27 cellular contexts compared by ENCODE assay signal in genomic region chr2:42210203-42210602, GRCh38. TPM values are rescaled to one million over a fixed set of nuclear protein-coding genes. Genes with fewer than 3 reads are reported as not detected.
A peak's percentile ranks its signal among the peaks of the same experiment; 100 is the strongest.
DNase-seq lines count a peak whose midpoint lies in the region; ATAC-seq, FAIRE-seq and TF ChIP-seq lines count a peak whose summit lies in the region.
"Had no signal": no experiment of that assay in that cellular context is flagged by ENCODE, and none has a peak within 500 bp of the region (broad histone marks: within the 10 kb centered on the region; RNA-seq: fewer than 3 reads in every experiment).

No MANE protein-coding gene starts in this region.

- no peak overlapping the region for H2AFZ ChIP-seq in HepG2 (ENCODE audit: low read length)
- H2AFZ ChIP-seq in GM23338, result no peak overlapping the region

- TF ChIP-seq EP300 in HepG2 (IDR thresholded peaks at IDR 0.05; ENCODE audit: low read depth in 2 of 2, low read length in 2 of 2) (no peak), HepG2 (CRISPR knock-in tag; IDR thresholded peaks at IDR 0.05; ENCODE audit: borderline replicate concordance) (no peak)

- H3K9ac ChIP-seq in HepG2 (ENCODE audit: insufficient read depth, low read depth, low read length), result no peak overlapping the region
- H3K9ac ChIP-seq: BLaER1 treated with 17β-estradiol and CSF1 and Interleukin-3, amounts not matched to agents 10 nM and 100 nM had no signal

- BruUV-seq in HepG2 (replicated peaks; lab: Mats Ljungman, UMichigan), result no TSS peak

- H3K4me1 Mint-ChIP-seq in T-helper 17 cell, result peaks cover 45% of the 10 kb centered on the region
- H3K4me1 Mint-ChIP-seq in memory B cell, result peaks cover 39% of the 10 kb centered on the region
- H3K4me1 Mint-ChIP-seq in GM23338, result peaks cover 12% of the 10 kb centered on the region

- H3K9me3 ChIP-seq in HepG2 (ENCODE audit: low read length) (no peaks in the 10 kb centered on the region), right lobe of liver (no peaks in the 10 kb centered on the region), T-helper 17 cell (ENCODE audit: control insufficient read depth, low read length, poor library complexity, severe bottlenecking) (no peaks in the 10 kb centered on the region)
- H3K9me3 ChIP-seq: MG63, SJSA1 had no signal

- ATAC-seq in HepG2 (no peak), right lobe of liver (no peak), T-helper 17 cell (no peak), memory B cell (ENCODE audit: low read depth) (no peak), GM23338 (no peak), HG02678 (IDR thresholded peaks at IDR 0.05; ENCODE audit: unreplicated experiment) (no peak), Right ventricle myocardium inferior (no peak)
- ATAC-seq: PC-3 had no signal

- in situ Hi-C loops in HepG2 (cut with HindIII; ENCODE audit: extremely low pct_ligation_motif_present, low pct_unique_long_range_greater_than_20kb), result no loop called here

- H3K4me3 Mint-ChIP-seq in T-helper 17 cell (peak overlapping the region; percentile 58), memory B cell (no peak overlapping the region), GM23338 (no peak overlapping the region)

- 94% methylated on average over 2 of the region's 2 CpGs for WGBS in HepG2 (ENCODE audit: low lambda C conversion rate)
- 100% methylated on average over 2 of the region's 2 CpGs for WGBS in right lobe of liver (ENCODE audit: insufficient coverage, low coverage, low lambda C conversion rate, missing lambda C conversion rate)

- no peaks in the 10 kb centered on the region for H3K27me3 Mint-ChIP-seq in T-helper 17 cell
- no peaks in the 10 kb centered on the region for H3K27me3 Mint-ChIP-seq in memory B cell
- no peaks in the 10 kb centered on the region for H3K27me3 Mint-ChIP-seq in GM23338 (ENCODE audit: insufficient read depth, low read depth, poor library complexity)

- H3K36me3 Mint-ChIP-seq in T-helper 17 cell (ENCODE audit: low read depth), result peaks cover 6% of the 10 kb centered on the region
- peaks cover 13% of the 10 kb centered on the region for H3K36me3 Mint-ChIP-seq in memory B cell
- H3K36me3 Mint-ChIP-seq in GM23338 (ENCODE audit: low read depth), result no peaks in the 10 kb centered on the region

- H3K27me3 ChIP-seq in HepG2 (ENCODE audit: control insufficient read depth in 1 of 2, insufficient read depth in 2 of 2, low read length in 2 of 2) (no peaks in the 10 kb centered on the region), right lobe of liver (no peaks in the 10 kb centered on the region), GM23338 (ENCODE audit: insufficient read depth) (no peaks in the 10 kb centered on the region)
- H3K27me3 ChIP-seq: BLaER1 treated with 17β-estradiol and CSF1 and Interleukin-3, amounts not matched to agents 10 nM and 100 nM; MG63; SJSA1 had no signal

- peak overlapping the region; percentile 6; the same call in 1 of the 2 replicates for H3K4me2 ChIP-seq in HepG2 (ENCODE audit: low read depth, low read length)
- H3K4me2 ChIP-seq in GM23338, result no peak overlapping the region
- H3K4me2 ChIP-seq: BLaER1 treated with 17β-estradiol and CSF1 and Interleukin-3, amounts not matched to agents 10 nM and 100 nM had no signal

- no peak for TF ChIP-seq RAD21 in HepG2 (CRISPR knock-in tag; IDR thresholded peaks at IDR 0.05)

- no peak for TF ChIP-seq POLR2A in HepG2 (IDR thresholded peaks at IDR 0.05; ENCODE audit: insufficient read depth in 1 of 2, low read depth in 2 of 2, low read length in 2 of 2)
- TF ChIP-seq POLR2A in right lobe of liver (IDR thresholded peaks at IDR 0.05), result no peak

- H3K79me2 ChIP-seq in HepG2 (ENCODE audit: insufficient read depth, low read length) (peaks cover 99% of the 10 kb centered on the region), GM23338 (replicated peaks; ENCODE audit: insufficient read depth) (peaks cover 96% of the 10 kb centered on the region)

- no peaks in the 10 kb centered on the region for H3K9me3 Mint-ChIP-seq in memory B cell
- H3K9me3 Mint-ChIP-seq in GM23338, result no peaks in the 10 kb centered on the region

- H3K27ac Mint-ChIP-seq in T-helper 17 cell (no peak overlapping the region), memory B cell (peak overlapping the region; percentile 66), GM23338 (no peak overlapping the region)

- intact Hi-C loops in HepG2 (cut with micrococcal nuclease; ENCODE audit: unreplicated experiment) (no loop called here), right lobe of liver (cut with DNase I) (no loop called here), Right ventricle myocardium inferior (cut with DNase I) (no loop called here)

- no peak overlapping the region for H3K4me3 ChIP-seq in HepG2 (replicated peaks in 1 of 3; ENCODE audit: insufficient read depth in 1 of 3, low read depth in 2 of 3, low read length in 3 of 3)
- no peak overlapping the region for H3K4me3 ChIP-seq in right lobe of liver
- H3K4me3 ChIP-seq in GM23338, result no peak overlapping the region
- H3K4me3 ChIP-seq: BLaER1 treated with 17β-estradiol and CSF1 and Interleukin-3, amounts not matched to agents 10 nM and 100 nM; MG63; SJSA1 had no signal

- DNase-seq in HepG2 (ENCODE audit: low spot score) (no peak), right lobe of liver (no peak), T-helper 17 cell (no peak), memory B cell (ENCODE audit: low spot score in 2 of 2) (no peak), GM23338 (ENCODE audit: low spot score) (no peak), NCI-H774 (lab: John Stamatoyannopoulos, UW) (no peak), Right ventricle myocardium inferior (ENCODE audit: missing footprints) (no peak)
- DNase-seq: DMS153; DND-41; KG1; MG63; NCI-H1105 treated with DMSO at 0.1 percent for 48 hours; NCI-H146; NCI-H1930; NCI-H2107; NCI-H446; NCI-H524 treated with DMSO at 0.1 percent for 48 hours; NCI-H82; NK-92 treated with Interleukin-12 subunit alpha and Interleukin-12 subunit beta, amount 100 ng/mL, for 24 hours; PC-3; Right ventricle myocardium superior had no signal

- no peaks in the 10 kb centered on the region for H3K9me2 ChIP-seq in GM23338 (ENCODE audit: insufficient read depth)

- POLR2A ChIA-PET in HepG2 (lab: Yijun Ruan, JAX), result no interaction called here

- no peaks in the 10 kb centered on the region for H3F3A ChIP-seq in GM23338 (replicated peaks; ENCODE audit: low read depth)

- H3K4me1 ChIP-seq in HepG2 (ENCODE audit: insufficient read depth, low read length) (peaks cover 86% of the 10 kb centered on the region), right lobe of liver (no peaks in the 10 kb centered on the region), GM23338 (ENCODE audit: insufficient read depth) (no peaks in the 10 kb centered on the region; the same call in 1 of the 2 replicates)

- peaks cover 100% of the 10 kb centered on the region for H4K20me1 ChIP-seq in HepG2 (ENCODE audit: insufficient read depth, low read length)
- H4K20me1 ChIP-seq in GM23338 (replicated peaks; ENCODE audit: insufficient read depth), result peaks cover 12% of the 10 kb centered on the region

- H3K36me3 ChIP-seq in HepG2 (replicated peaks in 1 of 2; ENCODE audit: control insufficient read depth in 1 of 2, insufficient read depth in 2 of 2, low read length in 2 of 2) (peaks cover 7 to 50% of the 10 kb centered on the region in 2 experiments), right lobe of liver (no peaks in the 10 kb centered on the region), GM23338 (ENCODE audit: insufficient read depth) (no peaks in the 10 kb centered on the region)
- H3K36me3 ChIP-seq: MG63, SJSA1 had no signal

- no peak for FAIRE-seq in HepG2 (lab: Jason Lieb, UNC)
- FAIRE-seq: A204.1, GM12892, HTR-8/SVneo had no signal

- CTCF ChIA-PET in HepG2 (lab: Yijun Ruan, JAX; ENCODE audit: low intra/inter-chr PET ratio, low total read pairs), result no interaction called here

- H3K27ac ChIP-seq in HepG2 (ENCODE audit: extremely low read length, insufficient read depth, low read length) (no peak overlapping the region), right lobe of liver (no peak overlapping the region), GM23338 (ENCODE audit: low read depth) (no peak overlapping the region)
- H3K27ac ChIP-seq: BLaER1 treated with 17β-estradiol and CSF1 and Interleukin-3, amounts not matched to agents 10 nM and 100 nM; SJSA1 had no signal

- TF ChIP-seq CTCF in HepG2 (CRISPR knock-in tag; IDR thresholded peaks at IDR 0.05) (no peak), right lobe of liver (IDR thresholded peaks at IDR 0.05) (no peak), GM23338 (conservative IDR thresholded peaks at IDR 0.05; ENCODE audit: low read depth in 2 of 2) (no peak)

TF ChIP-seq in HepG2, 621 proteins besides CTCF, POLR2A, EP300 and RAD21 (continues in another document):
- TF ChIP-seq BHLHE40 (IDR thresholded peaks at IDR 0.05; ENCODE audit: low read length) (no peak), ZBTB21 (CRISPR knock-in tag; IDR thresholded peaks at IDR 0.05) (no peak)

TF ChIP-seq in GM23338, 12 proteins besides CTCF, POLR2A, EP300 and RAD21 (continues in another document):
- TF ChIP-seq STAT1 (IDR thresholded peaks at IDR 0.05; ENCODE audit: unreplicated experiment) (no peak), CREB1 (CRISPR knock-in tag; IDR thresholded peaks at IDR 0.05; ENCODE audit: low read depth) (no peak)

RNA-seq across cellular contexts. Expression of gene EML4, which starts 41.0 kb away (rescaled TPM):
- 243 and 362 TPM in 2 replicates for total RNA-seq in HepG2 (2016; rRNA removed; fragmentation: Illumina TruSeq; extraction: Trizol)
- total RNA-seq in HepG2 (2016; cell fraction: cytosol; rRNA removed; fragmentation: Illumina TruSeq; extraction: Trizol; ENCODE audit: low read depth), result 33.1 and 38.2 TPM in 2 replicates
- total RNA-seq in HepG2 (2016; cell fraction: insoluble cytoplasmic fraction; rRNA removed; fragmentation: Illumina TruSeq; extraction: Trizol), result 236 and 353 TPM in 2 replicates
- 84.2 and 89.8 TPM in 2 replicates for total RNA-seq in HepG2 (2016; cell fraction: membrane; rRNA removed; fragmentation: Illumina TruSeq; extraction: Trizol)
- 261 and 283 TPM in 2 replicates for total RNA-seq in HepG2 (2016; cell fraction: nucleus; rRNA removed; fragmentation: Illumina TruSeq; extraction: Trizol)
- 355 and 476 TPM in 2 replicates for polyA plus RNA-seq in HepG2 (2011; rRNA removed)
- polyA plus RNA-seq in HepG2 (2011; cell fraction: cytosol; rRNA removed), result 199 and 296 TPM in 2 replicates
- polyA plus RNA-seq in HepG2 (2011; cell fraction: nucleus; rRNA removed), result 364 and 369 TPM in 2 replicates
- polyA plus RNA-seq in HepG2 (2012), result 244 and 400 TPM in 2 replicates
- polyA plus RNA-seq in HepG2 (2016; cell fraction: cytosol; fragmentation: Illumina TruSeq; extraction: Trizol; ENCODE audit: low read depth), result 6.9 and 8.0 TPM in 2 replicates
- polyA plus RNA-seq in HepG2 (2016; cell fraction: insoluble cytoplasmic fraction; fragmentation: Illumina TruSeq; extraction: Trizol; ENCODE audit: low read depth), result 247 and 266 TPM in 2 replicates
- 32.1 and 33.7 TPM in 2 replicates for polyA plus RNA-seq in HepG2 (2016; cell fraction: membrane; fragmentation: Illumina TruSeq; extraction: Trizol; ENCODE audit: low read depth)
- polyA plus RNA-seq in HepG2 (2016; cell fraction: nucleus; fragmentation: Illumina TruSeq; extraction: Trizol; ENCODE audit: insufficient read depth, low read depth), result 219 and 231 TPM in 2 replicates
- 36.9 and 556 TPM in 2 replicates for polyA minus RNA-seq in HepG2 (2011; rRNA and poly(A)+ RNA removed; ENCODE audit: low replicate concordance)
- 400 and 421 TPM in 2 replicates for polyA minus RNA-seq in HepG2 (2011; cell fraction: cytosol; rRNA and poly(A)+ RNA removed)
- 1,279 and 1,350 TPM in 2 replicates for polyA minus RNA-seq in HepG2 (2011; cell fraction: nucleus; rRNA and poly(A)+ RNA removed)
- total RNA-seq in right lobe of liver, result 10 to 100 TPM; 28.3 to 55.7 (median 36.7) TPM
- total RNA-seq in T-helper 17 cell, result 100 to 1,000 TPM; 292 to 348 TPM
- 100 and 115 TPM in 2 replicates for total RNA-seq in GM23338 (2014; rRNA removed; shearing (Covaris generic))
- 55.4 and 65.3 TPM in 2 replicates for polyA plus RNA-seq in GM23338 (2016; fragmentation: Nextera tagmentation; extraction: Ambion mirVana)
- 5.6 TPM for total RNA-seq in Right ventricle myocardium inferior
